27 cellular contexts compared by ENCODE assay signal in genomic region chr1:37128091-37128490, GRCh38.
"Had no signal": no experiment of that assay in that cellular context is flagged by ENCODE, and none has a peak within 500 bp of the region (broad histone marks: within the 10 kb centered on the region; RNA-seq: fewer than 3 reads in every experiment).

No MANE protein-coding gene starts in this region.

- H3K27ac ChIP-seq: lower lobe of right lung, neutrophil, parathyroid adenoma, psoas muscle, right lobe of liver, suprapubic skin, thoracic aorta, tibial artery, uterus had no signal

- H3K27me3 ChIP-seq: neutrophil, uterus had no signal

- H3K79me2 ChIP-seq: parathyroid adenoma had no signal

- H3K27ac Mint-ChIP-seq: naive thymus-derived CD8-positive, alpha-beta T cell; nephron; stimulated activated naive B cell treated with anti-CD40 and anti-IgM and Interleukin-4, amounts not matched to agents 10 μg/mL and 1 μg/mL and 100 μg/mL, for 72 hours; stimulated activated naive CD8-positive, alpha-beta T cell treated with anti-CD3 and anti-CD28 coated beads, Interleukin-15, Interleukin-2, amounts not matched to agents 100 ng/mL and 50 ng/mL, for 24 hours had no signal

- H3K9me3 Mint-ChIP-seq: neural crest cell; stimulated activated naive CD8-positive, alpha-beta T cell treated with anti-CD3 and anti-CD28 coated beads, Interleukin-15, Interleukin-2, amounts not matched to agents 100 ng/mL and 50 ng/mL, for 24 hours had no signal

- H3K4me1 Mint-ChIP-seq: naive thymus-derived CD8-positive, alpha-beta T cell; nephron had no signal

- H3K4me2 ChIP-seq: smooth muscle cell had no signal

- ATAC-seq: left cardiac atrium; left lobe of liver; naive thymus-derived CD8-positive, alpha-beta T cell; right lobe of liver; stimulated activated naive B cell treated with anti-CD40 and anti-IgM and Interleukin-4, amounts not matched to agents 10 μg/mL and 1 μg/mL and 100 μg/mL, for 72 hours had no signal

- H3K9ac ChIP-seq: parathyroid adenoma had no signal

- H3K36me3 ChIP-seq: lower lobe of right lung, neutrophil, right lobe of liver, suprapubic skin, thoracic aorta, tibial artery, uterus had no signal

- DNase-seq: hypothalamus; kidney glomerular epithelial cell; left cardiac atrium; lower lobe of right lung; mammary epithelial cell; mesenchymal stem cell; naive thymus-derived CD8-positive, alpha-beta T cell; occipital lobe; psoas muscle; right lobe of liver; stimulated activated CD4-positive, alpha-beta T cell treated with anti-CD3 and anti-CD28 coated beads, Interleukin-1b, Interleukin-23, amount 100 ng/mL, for 48 hours; stimulated activated CD4-positive, alpha-beta T cell treated with anti-CD3 and anti-CD28 coated beads, Interleukin-2, amount 100 ng/mL, for 48 hours; stimulated activated CD4-positive, alpha-beta T cell treated with anti-CD3 and anti-CD28 coated beads, Interleukin-4, amount 100 ng/mL, for 4 hours; stimulated activated CD8-positive, alpha-beta memory T cell treated with anti-CD3 and anti-CD28 coated beads, Interleukin-4, amount 100 ng/mL, for 48 hours; stimulated activated naive B cell treated with anti-CD40 and anti-IgM and Interleukin-4, amounts not matched to agents 10 μg/mL and 1 μg/mL and 100 μg/mL, for 72 hours; tibial artery; trophoblast cell; uterus had no signal

- H2AFZ ChIP-seq: parathyroid adenoma had no signal

- H3K4me1 ChIP-seq: lower lobe of right lung, parathyroid adenoma, psoas muscle, right lobe of liver, suprapubic skin, tibial artery, uterus had no signal

- H3K4me3 ChIP-seq: lower lobe of right lung, psoas muscle, right lobe of liver, smooth muscle cell, suprapubic skin, thoracic aorta, tibial artery, uterus had no signal

- H3K36me3 Mint-ChIP-seq: naive thymus-derived CD8-positive, alpha-beta T cell; stimulated activated naive B cell treated with anti-CD40 and anti-IgM and Interleukin-4, amounts not matched to agents 10 μg/mL and 1 μg/mL and 100 μg/mL, for 72 hours had no signal

- H3K4me3 Mint-ChIP-seq: naive thymus-derived CD8-positive, alpha-beta T cell; nephron; neural crest cell; stimulated activated naive B cell treated with anti-CD40 and anti-IgM and Interleukin-4, amounts not matched to agents 10 μg/mL and 1 μg/mL and 100 μg/mL, for 72 hours; stimulated activated naive CD8-positive, alpha-beta T cell treated with anti-CD3 and anti-CD28 coated beads, Interleukin-15, Interleukin-2, amounts not matched to agents 100 ng/mL and 50 ng/mL, for 24 hours had no signal

- H3K9me3 ChIP-seq: lower lobe of right lung, neutrophil, psoas muscle, right lobe of liver, suprapubic skin, thoracic aorta, uterus had no signal
